Comparison of ENCODE assay signal across 8 cellular contexts in the genomic region with DNA sequence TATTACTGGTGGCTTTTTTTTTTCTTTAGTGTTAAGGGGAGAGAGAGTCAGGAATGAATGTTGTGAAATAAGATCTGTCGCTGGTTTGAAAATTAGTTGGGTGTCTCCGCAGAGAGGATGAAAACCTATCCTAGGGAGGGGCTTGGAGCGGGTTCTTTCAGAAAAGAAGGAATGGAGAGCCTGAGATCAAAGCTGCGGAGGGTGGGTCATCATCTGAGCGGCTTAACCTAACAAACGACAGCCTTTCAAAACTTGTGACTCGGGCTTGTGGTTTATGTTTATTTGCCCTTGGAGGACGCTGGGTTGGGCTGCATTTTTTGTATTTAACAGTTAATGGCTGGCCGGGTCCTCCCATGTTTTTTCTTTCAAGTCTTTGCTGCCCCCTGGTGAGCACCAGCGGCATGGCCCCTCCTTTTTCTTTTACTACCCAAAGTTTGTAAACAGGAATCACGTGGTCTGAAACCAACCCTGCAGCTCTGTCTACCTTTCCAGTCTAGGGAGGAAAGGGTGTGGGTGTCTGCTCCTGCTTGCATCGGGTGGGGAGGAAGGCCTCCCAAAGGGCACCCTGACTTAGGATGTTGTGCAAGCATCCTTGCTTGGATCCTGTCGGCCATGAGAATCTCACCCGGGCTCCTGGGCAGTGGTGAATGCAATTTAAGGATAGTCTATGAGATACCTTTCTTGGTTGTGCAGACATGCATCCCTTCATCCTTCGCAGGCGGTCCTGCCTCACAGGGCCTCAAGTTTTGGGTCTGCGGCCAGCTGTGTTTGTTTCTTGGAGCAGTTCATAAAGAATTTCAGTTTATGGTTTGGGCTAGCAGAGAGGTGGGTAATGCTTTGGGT. TPM values are rescaled to one million over a fixed set of nuclear protein-coding genes. Genes with fewer than 3 reads are reported as not detected.
A peak's percentile ranks its signal among the peaks of the same experiment; 100 is the strongest.
DNase-seq lines count a peak whose midpoint lies in the region; ATAC-seq lines count a peak whose summit lies in the region.

No MANE protein-coding gene starts in this region.

- H3K4me3 Mint-ChIP-seq in activated CD4-positive, alpha-beta T cell treated with anti-CD3 and anti-CD28 coated beads, Interleukin-2, amount 10 ng/mL, durations not matched to agents 7 days and 5 days = peak overlapping the region; percentile 98

- H3K27ac Mint-ChIP-seq in activated CD4-positive, alpha-beta T cell treated with anti-CD3 and anti-CD28 coated beads, Interleukin-2, amount 10 ng/mL, durations not matched to agents 7 days and 5 days = peak overlapping the region; percentile 98

- intact Hi-C loops in left colon (cut with DNase I, micrococcal nuclease) = loop anchor here (5.0 kb wide), 2 partner anchors 115 to 125 kb away; no protein-coding TSS in a partner anchor

- ATAC-seq in HG03460 (IDR thresholded peaks at IDR 0.05; ENCODE audit: unreplicated experiment) (peak; percentile 18), left colon (peak; percentile 42), GM19023 (IDR thresholded peaks at IDR 0.05; ENCODE audit: unreplicated experiment) (no peak)

- H3K9me3 Mint-ChIP-seq in activated CD4-positive, alpha-beta T cell treated with anti-CD3 and anti-CD28 coated beads, Interleukin-2, amount 10 ng/mL, durations not matched to agents 7 days and 5 days = no peaks in the 10 kb centered on the region

- peaks cover 53% of the 10 kb centered on the region for H3K4me1 Mint-ChIP-seq in activated CD4-positive, alpha-beta T cell treated with anti-CD3 and anti-CD28 coated beads, Interleukin-2, amount 10 ng/mL, durations not matched to agents 7 days and 5 days

- POLR2A ChIA-PET in activated CD4-positive, alpha-beta T cell treated with anti-CD3 and anti-CD28 coated beads, Interleukin-2, amount 10 ng/mL, durations not matched to agents 7 days and 5 days (lab: Charles Lee) = interaction anchor here (0.6 to 3.6 kb wide), 9 partner anchors 37 to 406 kb away, joined by 3 to 22 read pairs (median 4); no protein-coding TSS in a partner anchor

- peak; percentile 72 for DNase-seq in DMS153 (lab: John Stamatoyannopoulos, UW)
- DNase-seq in NCI-H748 (lab: John Stamatoyannopoulos, UW; ENCODE audit: unreplicated experiment) = peak; percentile 97
- DNase-seq in activated CD4-positive, alpha-beta T cell treated with anti-CD3 and anti-CD28 coated beads, Interleukin-2, amount 10 ng/mL, durations not matched to agents 7 days and 5 days = peak; percentile 96
- DNase-seq in dedifferentiated amniotic fluid mesenchymal stem cell (ENCODE audit: extremely low spot score) = peak; percentile 94
- DNase-seq in left colon = peak; percentile 89
- DNase-seq in stimulated activated CD4-positive, alpha-beta T cell treated with anti-CD3 and anti-CD28 coated beads, Interleukin-1b, Interleukin-23, amount 100 ng/mL, for 24 hours (ENCODE audit: low read depth in 4 of 4, low spot score in 1 of 4) = peak; percentile 72 to 83 (median 78)

- CTCF ChIA-PET in activated CD4-positive, alpha-beta T cell treated with anti-CD3 and anti-CD28 coated beads, Interleukin-2, amount 10 ng/mL, durations not matched to agents 7 days and 5 days (lab: Charles Lee) = interaction anchor here (0.6 to 15.6 kb wide), 25 partner anchors 10 to 404 kb away, joined by 3 to 347 read pairs (median 4); no protein-coding TSS in a partner anchor

- peaks cover 66% of the 10 kb centered on the region for H3K36me3 Mint-ChIP-seq in activated CD4-positive, alpha-beta T cell treated with anti-CD3 and anti-CD28 coated beads, Interleukin-2, amount 10 ng/mL, durations not matched to agents 7 days and 5 days (ENCODE audit: low read depth)

- H3K27me3 Mint-ChIP-seq in activated CD4-positive, alpha-beta T cell treated with anti-CD3 and anti-CD28 coated beads, Interleukin-2, amount 10 ng/mL, durations not matched to agents 7 days and 5 days = peaks cover 6% of the 10 kb centered on the region

RNA-seq across cellular contexts. Expression of gene PIM1, which starts 2.2 kb away (rescaled TPM):
- total RNA-seq in activated CD4-positive, alpha-beta T cell treated with anti-CD3 and anti-CD28 coated beads, Interleukin-2, amount 10 ng/mL, durations not matched to agents 7 days and 5 days = 100 to 1,000 TPM; 393 to 412 TPM
- total RNA-seq in left colon = 10 to 100 TPM; 27.1 to 37.0 TPM

Comparison
In these comparisons a context has a peak if more than half of its experiments do, and no peak if none do; other contexts are left out.
1. RNA of gene PIM1, which starts 2.2 kb away (total RNA-seq): 393 to 412 TPM in activated CD4-positive, alpha-beta T cell treated with anti-CD3 and anti-CD28 coated beads, Interleukin-2, amount 10 ng/mL, durations not matched to agents 7 days and 5 days; 27.1 to 37.0 TPM in left colon; every median in the first group is over 10 times any median in the second.
2. Peak in every context shown above with its lines, with median percentiles within 50 percentile points of each other: DNase-seq.